Comparison of ENCODE assay signal across 23 cellular contexts in the genomic region with DNA sequence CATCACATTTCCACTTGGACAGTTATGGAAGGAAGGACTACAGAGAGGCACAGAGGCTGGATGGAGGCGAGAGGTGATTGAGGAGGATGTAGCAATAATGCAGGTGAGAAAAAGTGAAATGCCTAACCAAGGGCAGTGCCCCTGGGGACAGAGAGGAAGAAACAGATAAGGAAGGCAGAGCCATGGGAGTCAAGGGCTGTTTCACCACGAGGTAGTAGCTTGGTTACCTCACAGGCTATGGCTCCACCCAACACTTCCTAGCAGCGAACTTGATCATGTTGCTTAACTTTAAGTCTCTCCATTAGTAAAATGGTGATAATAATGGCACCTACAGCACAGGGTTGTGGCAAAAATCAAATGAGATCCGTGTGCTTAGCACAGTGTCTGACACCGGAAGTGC.
DNase-seq lines count a peak whose midpoint lies in the region; ATAC-seq, FAIRE-seq and TF ChIP-seq lines count a peak whose summit lies in the region.
"Had no signal": no experiment of that assay in that cellular context is flagged by ENCODE, and none has a peak within 500 bp of the region (broad histone marks: within the 10 kb centered on the region; RNA-seq: fewer than 3 reads in every experiment).

No MANE protein-coding gene starts in this region.

- no peak overlapping the region for H2BK12ac ChIP-seq in neuronal stem cell (ENCODE audit: low read length)

- no peaks in the 10 kb centered on the region for H3K79me1 ChIP-seq in neuronal stem cell (ENCODE audit: low read depth, low read length)

- in situ Hi-C loops in HepG2 (cut with HindIII; ENCODE audit: extremely low pct_ligation_motif_present, low pct_unique_long_range_greater_than_20kb), result no loop called here

- no peaks in the 10 kb centered on the region for H3K79me2 ChIP-seq in HepG2 (ENCODE audit: insufficient read depth, low read length)

- no peak overlapping the region for H3K4ac ChIP-seq in neuronal stem cell (ENCODE audit: low read length)

- no peak overlapping the region for H3K4me3 ChIP-seq in BLaER1
- no peak overlapping the region for H3K4me3 ChIP-seq in HepG2 (replicated peaks in 1 of 3; ENCODE audit: insufficient read depth in 1 of 3, low read depth in 2 of 3, low read length in 3 of 3)
- no peak overlapping the region for H3K4me3 ChIP-seq in neuronal stem cell (ENCODE audit: low read length in 2 of 2)
- H3K4me3 ChIP-seq: colonic mucosa, esophagus muscularis mucosa, prostate gland, stomach, tibial nerve had no signal

- H4K20me1 ChIP-seq in BLaER1 (no peaks in the 10 kb centered on the region), HepG2 (ENCODE audit: insufficient read depth, low read length) (no peaks in the 10 kb centered on the region)

- H2AK5ac ChIP-seq in neuronal stem cell (ENCODE audit: low read depth, low read length), result no peak overlapping the region

- peak; percentile 44 for FAIRE-seq in HepG2 (lab: Jason Lieb, UNC)
- FAIRE-seq: G401.6 had no signal

- no peak overlapping the region for H3K23ac ChIP-seq in neuronal stem cell (ENCODE audit: low read depth, low read length, poor library complexity)

- TF ChIP-seq POLR2A in HepG2 (IDR thresholded peaks at IDR 0.05; ENCODE audit: insufficient read depth in 1 of 2, low read depth in 2 of 2, low read length in 2 of 2), result no peak

- CTCF ChIA-PET in HepG2 (lab: Yijun Ruan, JAX; ENCODE audit: low intra/inter-chr PET ratio, low total read pairs), result no interaction called here

- no peak overlapping the region for H4K91ac ChIP-seq in neuronal stem cell (ENCODE audit: low read depth, low read length, poor library complexity)

- no peak overlapping the region for H2BK15ac ChIP-seq in neuronal stem cell (ENCODE audit: low read length)

- peak; percentile 21 for DNase-seq in CD1c-positive myeloid dendritic cell (ENCODE audit: extremely low spot score)
- peak; percentile 18 for DNase-seq in OCI-M1 (lab: John Stamatoyannopoulos, UW)
- no peak for DNase-seq in HepG2 (ENCODE audit: low spot score)
- no peak for DNase-seq in neuronal stem cell (ENCODE audit: low spot score)
- DNase-seq in NCI-H748 treated with DMSO at 0.1 percent for 48 hours (lab: John Stamatoyannopoulos, UW), result no peak
- DNase-seq in endothelial cell (ENCODE audit: low spot score), result no peak
- DNase-seq: activated effector memory CD4-positive, alpha-beta T cell treated with Interleukin-2 at 50 U/mL for 16 hours; activated T-cell treated with anti-CD3 and anti-CD28 coated beads for 4 hours; colonic mucosa; effector memory CD8-positive, alpha-beta T cell; foreskin melanocyte; hippocampal formation; immature natural killer cell; NCI-H2171; NCI-H510A treated with DMSO at 0.1 percent for 48 hours; stomach had no signal

- no peak overlapping the region for H3K14ac ChIP-seq in neuronal stem cell (ENCODE audit: low read length)

- POLR2A ChIA-PET in HepG2 (lab: Yijun Ruan, JAX), result interaction anchor here (0.9 to 1.2 kb wide), 2 partner anchors 15 to 86 kb away, joined by 3 read pairs; no protein-coding TSS in a partner anchor

- H3K27ac Mint-ChIP-seq in endothelial cell (ENCODE audit: unreplicated experiment), result no peak overlapping the region
- H3K27ac Mint-ChIP-seq: effector memory CD8-positive, alpha-beta T cell; immature natural killer cell; T-helper 2 cell treated with Interferon-gamma antibody and Interleukin-4, amounts not matched to agents 5 μg/mL and 100 μg/mL, for 36 hours; WTC11 had no signal

- no peaks in the 10 kb centered on the region for H3K36me3 ChIP-seq in BLaER1
- H3K36me3 ChIP-seq in HepG2 (replicated peaks in 1 of 2; ENCODE audit: control insufficient read depth in 1 of 2, insufficient read depth in 2 of 2, low read length in 2 of 2), result no peaks in the 10 kb centered on the region
- no peaks in the 10 kb centered on the region for H3K36me3 ChIP-seq in neuronal stem cell (replicated peaks in 1 of 2; ENCODE audit: control insufficient read depth in 2 of 2, insufficient read depth in 2 of 2, low read length in 2 of 2)
- H3K36me3 ChIP-seq: colonic mucosa, esophagus muscularis mucosa, prostate gland, stomach had no signal

- H2BK120ac ChIP-seq in neuronal stem cell (ENCODE audit: low read depth, low read length), result no peak overlapping the region

- peaks cover 6% of the 10 kb centered on the region for H3K4me1 Mint-ChIP-seq in endothelial cell (ENCODE audit: unreplicated experiment)
- H3K4me1 Mint-ChIP-seq: WTC11 had no signal

- TF ChIP-seq RAD21 in HepG2 (CRISPR knock-in tag; IDR thresholded peaks at IDR 0.05), result no peak

- H3K9me3 Mint-ChIP-seq in endothelial cell (ENCODE audit: unreplicated experiment), result no peaks in the 10 kb centered on the region
- H3K9me3 Mint-ChIP-seq: effector memory CD8-positive, alpha-beta T cell; T-helper 2 cell treated with Interferon-gamma antibody and Interleukin-4, amounts not matched to agents 5 μg/mL and 100 μg/mL, for 36 hours had no signal

- peak overlapping the region; percentile 20 for H2AFZ ChIP-seq in HepG2 (ENCODE audit: low read length)
- H2AFZ ChIP-seq in neuronal stem cell (ENCODE audit: low read length), result no peak overlapping the region

- TF ChIP-seq EP300 in HepG2 (IDR thresholded peaks at IDR 0.05; ENCODE audit: low read depth in 2 of 2, low read length in 2 of 2) (no peak), HepG2 (CRISPR knock-in tag; IDR thresholded peaks at IDR 0.05; ENCODE audit: borderline replicate concordance) (no peak)

- H3K4me1 ChIP-seq in BLaER1, result peaks cover 19% of the 10 kb centered on the region
- peaks cover 33% of the 10 kb centered on the region for H3K4me1 ChIP-seq in HepG2 (ENCODE audit: insufficient read depth, low read length)
- H3K4me1 ChIP-seq in neuronal stem cell (ENCODE audit: control insufficient read depth in 2 of 2, insufficient read depth in 1 of 2, low read depth in 1 of 2, low read length in 2 of 2), result peaks cover 3 to 5% of the 10 kb centered on the region in 2 donors
- H3K4me1 ChIP-seq: colonic mucosa, prostate gland, tibial nerve had no signal

- ATAC-seq in HepG2, result peak; percentile 46
- ATAC-seq: effector memory CD8-positive, alpha-beta T cell; WTC11 had no signal

- H2BK5ac ChIP-seq in neuronal stem cell (ENCODE audit: low read length), result no peak overlapping the region

- no peak overlapping the region for H4K8ac ChIP-seq in neuronal stem cell (ENCODE audit: low read depth, low read length)

- H3K9me3 ChIP-seq in BLaER1 (peaks cover 8% of the 10 kb centered on the region), HepG2 (ENCODE audit: low read length) (peaks cover under 1% of the 10 kb centered on the region), neuronal stem cell (replicated peaks in 1 of 2; ENCODE audit: control insufficient read depth in 2 of 2, insufficient read depth in 1 of 2, low read depth in 1 of 2, low read length in 2 of 2) (no peaks in the 10 kb centered on the region)
- H3K9me3 ChIP-seq: colonic mucosa, prostate gland, stomach, tibial nerve had no signal

- no peak overlapping the region for H3K18ac ChIP-seq in neuronal stem cell (ENCODE audit: low read length)

- H3K4me2 ChIP-seq in BLaER1, result peak overlapping the region; percentile 32
- H3K4me2 ChIP-seq in HepG2 (ENCODE audit: low read depth, low read length), result no peak overlapping the region
- no peak overlapping the region for H3K4me2 ChIP-seq in neuronal stem cell (ENCODE audit: insufficient read depth, low read length, poor library complexity, severe bottlenecking)

- no peak overlapping the region for H3K27ac ChIP-seq in BLaER1
- no peak overlapping the region for H3K27ac ChIP-seq in HepG2 (ENCODE audit: extremely low read length, insufficient read depth, low read length)
- H3K27ac ChIP-seq in neuronal stem cell (replicated peaks; ENCODE audit: low read length), result no peak overlapping the region
- H3K27ac ChIP-seq: colonic mucosa, esophagus muscularis mucosa, prostate gland, stomach, tibial nerve had no signal

- TF ChIP-seq CTCF in HepG2 (CRISPR knock-in tag; IDR thresholded peaks at IDR 0.05), result no peak
- no peak for TF ChIP-seq CTCF in endothelial cell (IDR thresholded peaks at IDR 0.05; ENCODE audit: unreplicated experiment)

- H3K36me3 Mint-ChIP-seq in endothelial cell (ENCODE audit: low read depth, unreplicated experiment), result no peaks in the 10 kb centered on the region
- H3K36me3 Mint-ChIP-seq: immature natural killer cell, WTC11 had no signal

- intact Hi-C loops in HepG2 (cut with micrococcal nuclease; ENCODE audit: unreplicated experiment), result no loop called here

- WGBS in HepG2 (ENCODE audit: low lambda C conversion rate), result 33% methylated on average over 5 of the region's 5 CpGs
- no CpG with 5 or more reads among the region's 5 CpGs for WGBS in neuronal stem cell (ENCODE audit: extremely low coverage in 2 of 2, insufficient read length in 2 of 2, insufficient replicate concordance in 1 of 2), 2 donors

- BruUV-seq in HepG2 (replicated peaks; lab: Mats Ljungman, UMichigan), result no TSS peak

- peaks cover 2% of the 10 kb centered on the region for H3K27me3 Mint-ChIP-seq in endothelial cell (ENCODE audit: unreplicated experiment)

- no peak overlapping the region for H3K4me3 Mint-ChIP-seq in endothelial cell (ENCODE audit: unreplicated experiment)
- H3K4me3 Mint-ChIP-seq: effector memory CD8-positive, alpha-beta T cell; immature natural killer cell; WTC11 had no signal

- H3K9ac ChIP-seq in BLaER1 (no peak overlapping the region), HepG2 (ENCODE audit: insufficient read depth, low read depth, low read length) (no peak overlapping the region), neuronal stem cell (ENCODE audit: low read depth, low read length, poor library complexity) (no peak overlapping the region)

- H3K27me3 ChIP-seq in BLaER1, result no peaks in the 10 kb centered on the region
- H3K27me3 ChIP-seq in HepG2 (ENCODE audit: control insufficient read depth in 1 of 2, insufficient read depth in 2 of 2, low read length in 2 of 2), result peaks cover 0 to 3% of the 10 kb centered on the region in 2 experiments; a peak in 2 of 5 replicates
- H3K27me3 ChIP-seq in neuronal stem cell (ENCODE audit: control insufficient read depth in 3 of 3, insufficient read depth in 3 of 3, low read depth in 1 of 3, low read length in 3 of 3), result no peaks in the 10 kb centered on the region
- H3K27me3 ChIP-seq: colonic mucosa, esophagus muscularis mucosa, stomach, tibial nerve had no signal

TF ChIP-seq in HepG2, 621 proteins besides CTCF, POLR2A, EP300 and RAD21 (continues in another document):
- TF ChIP-seq SNAI1 (CRISPR knock-in tag; IDR thresholded peaks at IDR 0.05; ENCODE audit: borderline replicate concordance) (no peak), CBX1 (IDR thresholded peaks at IDR 0.05; ENCODE audit: low read depth) (no peak), ERF (CRISPR knock-in tag; IDR thresholded peaks at IDR 0.05) (no peak), FOXA1 (IDR thresholded peaks at IDR 0.05) (no peak), FOXA1 (CRISPR knock-in tag; IDR thresholded peaks at IDR 0.05) (no peak), ZNF468 (CRISPR knock-in tag; IDR thresholded peaks at IDR 0.05) (no peak), RORA (CRISPR knock-in tag; IDR thresholded peaks at IDR 0.05) (no peak), ZNF644 (CRISPR knock-in tag; IDR thresholded peaks at IDR 0.05; ENCODE audit: low read depth) (no peak), ARHGAP35 (CRISPR knock-in tag; IDR thresholded peaks at IDR 0.05; ENCODE audit: borderline replicate concordance) (no peak), NR1H2 (CRISPR knock-in tag; IDR thresholded peaks at IDR 0.05; ENCODE audit: borderline replicate concordance, low read depth) (no peak), POLR2AphosphoS2 (IDR thresholded peaks at IDR 0.05; ENCODE audit: low read depth, low read length) (no peak)

Comparison
In these comparisons a context has a peak if more than half of its experiments do, and no peak if none do; other contexts are left out.
1. DNase-seq: peak in CD1c-positive myeloid dendritic cell (single experiment) and OCI-M1 (single experiment); none in HepG2 (single experiment), neuronal stem cell (single experiment), NCI-H748 treated with DMSO at 0.1 percent for 48 hours (single experiment) and endothelial cell (single experiment).